27 cellular contexts compared by ENCODE assay signal in the genomic region with DNA sequence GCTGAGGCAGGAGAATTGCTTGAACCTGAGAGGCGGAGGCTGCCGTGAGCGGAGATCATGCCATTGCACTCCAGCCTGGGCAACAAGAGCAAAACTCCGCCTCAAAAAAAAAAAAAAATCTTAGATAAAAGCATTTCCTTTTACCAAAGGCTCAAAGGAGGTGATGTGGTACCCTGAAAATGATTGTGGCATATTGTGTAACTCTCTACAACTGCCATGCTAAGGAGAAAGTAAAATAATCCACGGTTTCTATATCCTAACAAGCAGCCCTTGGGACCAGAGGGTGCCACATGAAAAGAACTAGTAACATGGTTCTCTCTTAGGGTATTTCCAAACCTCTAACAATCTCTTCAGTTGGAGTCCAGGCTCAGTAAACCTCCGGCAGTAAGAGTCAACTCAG. TPM values are rescaled to one million over a fixed set of nuclear protein-coding genes. Genes with fewer than 3 reads are reported as not detected.
"Had no signal": no experiment of that assay in that cellular context is flagged by ENCODE, and none has a peak within 500 bp of the region (broad histone marks: within the 10 kb centered on the region; RNA-seq: fewer than 3 reads in every experiment).

No MANE protein-coding gene starts in this region.

- H3K4me3 ChIP-seq: colonic mucosa, esophagus squamous epithelium, gastrocnemius medialis, heart right ventricle, left lung, lower lobe of right lung had no signal

- H3K4me1 ChIP-seq: colonic mucosa, gastrocnemius medialis, left lung, lower lobe of right lung had no signal

- H3K27me3 Mint-ChIP-seq: dendritic cell treated with granulocyte-macrophage colony-stimulating factor and Interleukin-4, amounts not matched to agents 40 ng/mL and 50 ng/mL, for 4 days; effector memory CD8-positive, alpha-beta T cell; naive thymus-derived CD4-positive, alpha-beta T cell had no signal

- H3K4me1 Mint-ChIP-seq: endodermal cell, mesothelial cell of epicardium had no signal

- ATAC-seq: effector memory CD8-positive, alpha-beta T cell; esophagus mucosa; gastrocnemius medialis; heart right ventricle; left cardiac atrium; left lung; left ventricle myocardium superior; lower lobe of right lung; naive thymus-derived CD4-positive, alpha-beta T cell had no signal

- FAIRE-seq: endometrium, islet of Langerhans, keratinocyte had no signal

- H3K36me3 ChIP-seq: colonic mucosa had no signal

- H3K27me3 ChIP-seq: colonic mucosa, esophagus squamous epithelium, gastrocnemius medialis, heart right ventricle, left lung had no signal

- H3K9me3 ChIP-seq: colonic mucosa, esophagus squamous epithelium, gastrocnemius medialis, heart right ventricle, left lung, lower lobe of right lung had no signal

- H3K27ac Mint-ChIP-seq: dendritic cell treated with granulocyte-macrophage colony-stimulating factor and Interleukin-4, amounts not matched to agents 40 ng/mL and 50 ng/mL, for 4 days; endodermal cell; mesothelial cell of epicardium had no signal

- DNase-seq: colonic mucosa; cortex of kidney; effector CD8-positive, alpha-beta T cell; effector memory CD8-positive, alpha-beta T cell; endodermal cell; erythroblast; esophagus squamous epithelium; foreskin fibroblast; foreskin melanocyte; gastrocnemius medialis; heart right ventricle; hippocampal formation; left cardiac atrium; left lung; left ventricle myocardium superior; lower lobe of right lung; mesenchymal stem cell had no signal

- H3K27ac ChIP-seq: colonic mucosa, epithelial cell of prostate, esophagus squamous epithelium, gastrocnemius medialis, heart right ventricle, left lung, lower lobe of right lung had no signal

- H3K4me3 Mint-ChIP-seq: dendritic cell treated with granulocyte-macrophage colony-stimulating factor and Interleukin-4, amounts not matched to agents 40 ng/mL and 50 ng/mL, for 4 days; effector memory CD8-positive, alpha-beta T cell; endodermal cell; mesothelial cell of epicardium; naive thymus-derived CD4-positive, alpha-beta T cell had no signal

- H3K9me3 Mint-ChIP-seq: dendritic cell treated with granulocyte-macrophage colony-stimulating factor and Interleukin-4, amounts not matched to agents 40 ng/mL and 50 ng/mL, for 4 days; effector memory CD8-positive, alpha-beta T cell; endodermal cell; mesothelial cell of epicardium; naive thymus-derived CD4-positive, alpha-beta T cell had no signal

RNA-seq across cellular contexts. Expression of a gene that starts 38.8 kb away (rescaled TPM):
- total RNA-seq: dermis microvascular lymphatic vessel endothelial cell, gastrocnemius medialis, lung microvascular endothelial cell had no signal
